15 cellular contexts compared by ENCODE assay signal in the genomic region with DNA sequence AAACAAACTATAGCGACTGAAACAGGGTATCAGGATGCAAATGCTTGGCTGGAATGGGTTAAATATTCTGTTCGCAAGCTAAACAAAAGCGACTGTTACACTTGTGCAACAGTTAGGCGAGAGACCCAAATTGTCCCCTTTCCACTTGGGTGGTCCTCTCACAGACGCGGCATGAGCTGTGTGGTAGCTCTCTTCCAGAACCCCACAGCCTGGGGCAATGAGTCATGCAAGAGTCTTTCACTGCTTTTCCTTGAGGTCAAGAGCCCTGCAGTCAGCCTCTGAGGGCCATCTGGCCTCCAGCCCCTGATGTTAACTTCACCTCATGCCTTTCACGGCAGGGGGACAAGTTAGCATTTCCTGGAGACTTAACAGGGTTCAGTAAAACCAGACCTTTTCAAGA. TPM values are rescaled to one million over a fixed set of nuclear protein-coding genes. Genes with fewer than 3 reads are reported as not detected.
DNase-seq lines count a peak whose midpoint lies in the region; ATAC-seq, FAIRE-seq and TF ChIP-seq lines count a peak whose summit lies in the region.
"Had no signal": no experiment of that assay in that cellular context is flagged by ENCODE, and none has a peak within 500 bp of the region (broad histone marks: within the 10 kb centered on the region; RNA-seq: fewer than 3 reads in every experiment).

No MANE protein-coding gene starts in this region.

- CTCF ChIA-PET in activated CD4-positive, alpha-beta T cell treated with anti-CD3 and anti-CD28 coated beads for 36 hours (lab: Charles Lee) = interaction anchor here (0.6 kb wide), 1 partner anchor 12 kb away, joined by 3 read pairs; no protein-coding TSS in a partner anchor

- peaks cover 21% of the 10 kb centered on the region for H3K9me3 Mint-ChIP-seq in activated CD4-positive, alpha-beta T cell treated with anti-CD3 and anti-CD28 coated beads for 36 hours (ENCODE audit: low read depth)

- DNase-seq in AG09319 (ENCODE audit: extremely low read depth, low read depth) = peak; percentile 14
- DNase-seq in HTR-8/SVneo (ENCODE audit: insufficient read length, low spot score) = peak; percentile 17
- peak; percentile 87 for DNase-seq in choroid plexus epithelial cell (ENCODE audit: low read depth)
- peak; percentile 28 for DNase-seq in left kidney (ENCODE audit: low read depth, low spot score)
- DNase-seq in activated CD4-positive, alpha-beta T cell treated with anti-CD3 and anti-CD28 coated beads for 36 hours = no peak
- no peak for DNase-seq in right cardiac atrium
- DNase-seq in activated CD8-positive, alpha-beta memory T cell treated with anti-CD3 and anti-CD28 coated beads, Interleukin-2, amount 50 U/mL, for 4 hours = no peak
- DNase-seq: C1 segment of cervical spinal cord; NCI-H510A; occipital lobe; RPMI8226; stimulated activated CD4-positive, alpha-beta T cell treated with anti-CD3 and anti-CD28 coated beads, Interleukin-2, amount 100 ng/mL, for 24 hours; stimulated activated naive CD4-positive, alpha-beta T cell treated with Interleukin-2 at 50 U/mL for 16 hours had no signal

- no peaks in the 10 kb centered on the region for H3K4me1 Mint-ChIP-seq in activated CD4-positive, alpha-beta T cell treated with anti-CD3 and anti-CD28 coated beads for 36 hours

- H3K4me3 ChIP-seq in choroid plexus epithelial cell (ENCODE audit: low read depth, low read length) = no peak overlapping the region
- no peak overlapping the region for H3K4me3 ChIP-seq in right cardiac atrium (ENCODE audit: low read length)

- POLR2A ChIA-PET in activated CD4-positive, alpha-beta T cell treated with anti-CD3 and anti-CD28 coated beads for 36 hours (lab: Charles Lee) = no interaction called here

- intact Hi-C loops in activated CD4-positive, alpha-beta T cell treated with anti-CD3 and anti-CD28 coated beads for 36 hours (cut with DNase I, micrococcal nuclease) = no loop called here
- intact Hi-C loops in right cardiac atrium (cut with DNase I) = no loop called here

- no peak for ATAC-seq in activated CD4-positive, alpha-beta T cell treated with anti-CD3 and anti-CD28 coated beads for 36 hours
- no peak for ATAC-seq in right cardiac atrium
- ATAC-seq in HG03521 (IDR thresholded peaks at IDR 0.05; ENCODE audit: unreplicated experiment) = no peak
- ATAC-seq: activated naive CD4-positive, alpha-beta T cell treated with anti-CD3 and anti-CD28 coated beads, Interleukin-2, amount 50 U/mL, for 72 hours had no signal

- no peak for TF ChIP-seq CTCF in AG09319 (IDR thresholded peaks at IDR 0.05; ENCODE audit: low read depth, low read length)
- TF ChIP-seq CTCF in choroid plexus epithelial cell (conservative IDR thresholded peaks at IDR 0.05; ENCODE audit: low read depth, low read length) = no peak

- 50% methylated on average over 7 of the region's 7 CpGs for WGBS in right cardiac atrium

- peak; percentile 49 for FAIRE-seq in HTR-8/SVneo (lab: Jason Lieb, UNC)

- H3K27me3 ChIP-seq in right cardiac atrium (ENCODE audit: control insufficient read depth, insufficient read depth) = no peaks in the 10 kb centered on the region

- no peak overlapping the region for H3K27ac ChIP-seq in right cardiac atrium (ENCODE audit: low read length)

- no peak overlapping the region for H3K27ac Mint-ChIP-seq in activated CD4-positive, alpha-beta T cell treated with anti-CD3 and anti-CD28 coated beads for 36 hours
- H3K27ac Mint-ChIP-seq: activated naive CD4-positive, alpha-beta T cell treated with anti-CD3 and anti-CD28 coated beads, Interleukin-2, amount 50 U/mL, for 72 hours had no signal

- peaks cover 1% of the 10 kb centered on the region for H3K36me3 Mint-ChIP-seq in activated CD4-positive, alpha-beta T cell treated with anti-CD3 and anti-CD28 coated beads for 36 hours (ENCODE audit: low read depth)

- no peak overlapping the region for H3K4me3 Mint-ChIP-seq in activated CD4-positive, alpha-beta T cell treated with anti-CD3 and anti-CD28 coated beads for 36 hours

- H3K27me3 Mint-ChIP-seq in activated CD4-positive, alpha-beta T cell treated with anti-CD3 and anti-CD28 coated beads for 36 hours = no peaks in the 10 kb centered on the region

- peaks cover 6% of the 10 kb centered on the region for H3K9me3 ChIP-seq in right cardiac atrium (ENCODE audit: control insufficient read depth, low read length)

- no peaks in the 10 kb centered on the region for H3K4me1 ChIP-seq in right cardiac atrium (ENCODE audit: control insufficient read depth, insufficient read depth, low read length)

RNA-seq across cellular contexts. Expression of gene SULT1C4, which starts 25.7 kb away (rescaled TPM):
- not detected for total RNA-seq in activated CD4-positive, alpha-beta T cell treated with anti-CD3 and anti-CD28 coated beads for 36 hours
- total RNA-seq in right cardiac atrium = 10 to 100 TPM in 3 of 4 donors, 1 to 10 TPM in 1; 7.1 to 23.6 (median 13.9) TPM
- polyA plus RNA-seq in right cardiac atrium = 5.2 TPM
- total RNA-seq: activated naive CD4-positive, alpha-beta T cell treated with anti-CD3 and anti-CD28 coated beads, Interleukin-2, amount 50 U/mL, for 72 hours had no signal

RNA-seq across cellular contexts. Expression of gene GCC2, which starts 45.5 kb away (rescaled TPM):
- 10 to 100 TPM; 47.8 to 51.3 TPM for total RNA-seq in activated CD4-positive, alpha-beta T cell treated with anti-CD3 and anti-CD28 coated beads for 36 hours
- total RNA-seq in right cardiac atrium = 10 to 100 TPM; 22.8 to 32.5 (median 26.1) TPM
- 6.5 TPM for polyA plus RNA-seq in right cardiac atrium

Comparison
In these comparisons a context has a peak if more than half of its experiments do, and no peak if none do; other contexts are left out.
1. DNase-seq: peak in AG09319 (single experiment), HTR-8/SVneo (single experiment), choroid plexus epithelial cell (single experiment) and left kidney (single experiment); none in activated CD4-positive, alpha-beta T cell treated with anti-CD3 and anti-CD28 coated beads for 36 hours (single experiment), right cardiac atrium (0 of 3) and activated CD8-positive, alpha-beta memory T cell treated with anti-CD3 and anti-CD28 coated beads, Interleukin-2, amount 50 U/mL, for 4 hours (single experiment).
2. RNA of gene SULT1C4, which starts 25.7 kb away (total RNA-seq): 7.1 to 23.6 TPM in right cardiac atrium; not detected in activated CD4-positive, alpha-beta T cell treated with anti-CD3 and anti-CD28 coated beads for 36 hours; every median in the first group is over 4 times any median in the second.